14 cellular contexts compared by ENCODE assay signal in genomic region chr16:89098767-89099430, GRCh38. TPM values are rescaled to one million over a fixed set of nuclear protein-coding genes. Genes with fewer than 3 reads are reported as not detected.
DNase-seq lines count a peak whose midpoint lies in the region; ATAC-seq and TF ChIP-seq lines count a peak whose summit lies in the region.
"Had no signal": no experiment of that assay in that cellular context is flagged by ENCODE, and none has a peak within 500 bp of the region (broad histone marks: within the 10 kb centered on the region; RNA-seq: fewer than 3 reads in every experiment).

No MANE protein-coding gene starts in this region.

- no peak overlapping the region for H2AFZ ChIP-seq in SU-DHL-6 (ENCODE audit: low read depth, low read length, severe bottlenecking)

- 64 to 72% methylated on average over 9 to 22 of the region's 26 CpGs for WGBS in transverse colon (ENCODE audit: low coverage in 1 of 2), 2 donors

- peaks cover 32% of the 10 kb centered on the region for H3K4me1 ChIP-seq in left ventricle myocardium inferior
- peaks cover 53 to 82% (median 69%) of the 10 kb centered on the region in 4 donors for H3K4me1 ChIP-seq in transverse colon

- ATAC-seq in Right ventricle myocardium inferior (no peak), GM18861 (IDR thresholded peaks at IDR 0.05; ENCODE audit: unreplicated experiment) (no peak)
- ATAC-seq in effector memory CD8-positive, alpha-beta T cell (replicated peaks): no peak
- ATAC-seq: gastrocnemius medialis had no signal

- H3K36me3 Mint-ChIP-seq in effector memory CD8-positive, alpha-beta T cell (ENCODE audit: insufficient read depth): peaks cover 50% of the 10 kb centered on the region
- peaks cover 35% of the 10 kb centered on the region for H3K36me3 Mint-ChIP-seq in Calu3 (ENCODE audit: insufficient read depth, unreplicated experiment)

- no peaks in the 10 kb centered on the region for H3K9me3 Mint-ChIP-seq in effector memory CD8-positive, alpha-beta T cell
- H3K9me3 Mint-ChIP-seq in Calu3 (ENCODE audit: low read depth, unreplicated experiment): no peaks in the 10 kb centered on the region
- H3K9me3 Mint-ChIP-seq: mesothelial cell of epicardium had no signal

- peaks cover 52 to 56% of the 10 kb centered on the region in 2 donors for H3K4me1 Mint-ChIP-seq in effector memory CD8-positive, alpha-beta T cell (ENCODE audit: low read depth in 2 of 2)
- peaks cover 19% of the 10 kb centered on the region for H3K4me1 Mint-ChIP-seq in Calu3 (ENCODE audit: low read depth, unreplicated experiment)

- peak overlapping the region; percentile 98 for H3K9ac ChIP-seq in SU-DHL-6 (ENCODE audit: low read length)

- no peaks in the 10 kb centered on the region for H3K27me3 Mint-ChIP-seq in effector memory CD8-positive, alpha-beta T cell
- H3K27me3 Mint-ChIP-seq in Calu3 (ENCODE audit: unreplicated experiment): no peaks in the 10 kb centered on the region

- H3K4me3 ChIP-seq in left ventricle myocardium inferior (no peak overlapping the region), SU-DHL-6 (ENCODE audit: insufficient read depth, low read length, poor library complexity, severe bottlenecking) (peak overlapping the region; percentile 61), transverse colon (peak overlapping the region in 1 of 4 donors; percentile 1)
- H3K4me3 ChIP-seq: breast epithelium, gastrocnemius medialis, thoracic aorta had no signal

- BruUV-seq in Calu3 (replicated peaks; lab: Mats Ljungman, UMichigan): no TSS peak

- TF ChIP-seq POLR2A in transverse colon (IDR thresholded peaks at IDR 0.05): no peak

- H3K79me2 ChIP-seq in SU-DHL-6 (ENCODE audit: insufficient read depth, low read length): peaks cover 66% of the 10 kb centered on the region

- peak; percentile 55 for DNase-seq in Right ventricle myocardium inferior (ENCODE audit: missing footprints)
- DNase-seq in left ventricle myocardium inferior: no peak
- no peak for DNase-seq in effector memory CD8-positive, alpha-beta T cell
- DNase-seq in transverse colon: no peak
- no peak for DNase-seq in UCSD-AML1 (lab: John Stamatoyannopoulos, UW; ENCODE audit: unreplicated experiment)
- no peak for DNase-seq in Calu3
- DNase-seq: gastrocnemius medialis; posterior cingulate gyrus; stimulated activated CD4-positive, alpha-beta T cell treated with anti-CD3 and anti-CD28 coated beads, Interleukin-12 subunit alpha, Interleukin-12 subunit beta, amount 100 ng/mL, for 4 hours had no signal

- no peak overlapping the region for H3K27ac ChIP-seq in left ventricle myocardium inferior (replicated peaks)
- peak overlapping the region; percentile 99 for H3K27ac ChIP-seq in SU-DHL-6 (ENCODE audit: low read depth, low read length)
- peak overlapping the region; percentile 73 to 84 (median 73) for H3K27ac ChIP-seq in transverse colon
- H3K27ac ChIP-seq: breast epithelium, gastrocnemius medialis, thoracic aorta had no signal

- CTCF ChIA-PET in Calu3 (lab: Charles Lee): no interaction called here

- intact Hi-C loops in Right ventricle myocardium inferior (cut with DNase I): no loop called here
- intact Hi-C loops in left ventricle myocardium inferior (cut with micrococcal nuclease): no loop called here
- intact Hi-C loops in transverse colon (cut with DNase I; ENCODE audit: low total_unique reads): no loop called here
- intact Hi-C loops in Calu3 (cut with micrococcal nuclease; ENCODE audit: unreplicated experiment): no loop called here

- H3K4me2 ChIP-seq in SU-DHL-6 (ENCODE audit: low read depth, low read length, poor library complexity, severe bottlenecking): peak overlapping the region; percentile 86

- no peak for TF ChIP-seq CTCF in left ventricle myocardium inferior (IDR thresholded peaks at IDR 0.05; ENCODE audit: borderline replicate concordance)
- no peak for TF ChIP-seq CTCF in SU-DHL-6 (IDR thresholded peaks at IDR 0.05; ENCODE audit: insufficient read depth, low read length, poor library complexity, severe bottlenecking)
- TF ChIP-seq CTCF in transverse colon (IDR thresholded peaks at IDR 0.05): no peak
- TF ChIP-seq CTCF in Calu3 (IDR thresholded peaks at IDR 0.05; ENCODE audit: unreplicated experiment): no peak

- no peak for TF ChIP-seq EP300 in transverse colon (IDR thresholded peaks at IDR 0.05; ENCODE audit: low read depth)

- in situ Hi-C loops in transverse colon (cut with MboI; ENCODE audit: low pct_ligation_motif_present in 1 of 4, low pct_unique_long_range_greater_than_20kb in 1 of 4, low sequenced_read_pairs in 3 of 4): no loop called here

- peaks cover 47% of the 10 kb centered on the region for H3F3A ChIP-seq in SU-DHL-6 (ENCODE audit: insufficient read depth)

- peak overlapping the region; percentile 96 to 99 for H3K27ac Mint-ChIP-seq in effector memory CD8-positive, alpha-beta T cell
- no peak overlapping the region for H3K27ac Mint-ChIP-seq in Calu3 (ENCODE audit: unreplicated experiment)

- no peaks in the 10 kb centered on the region for H3K9me3 ChIP-seq in left ventricle myocardium inferior (replicated peaks)
- H3K9me3 ChIP-seq in SU-DHL-6 (ENCODE audit: insufficient read depth, low read length): no peaks in the 10 kb centered on the region
- H3K9me3 ChIP-seq in transverse colon: no peaks in the 10 kb centered on the region
- H3K9me3 ChIP-seq: breast epithelium, gastrocnemius medialis, thoracic aorta had no signal

- no peaks in the 10 kb centered on the region for H3K9me2 ChIP-seq in SU-DHL-6 (replicated peaks; ENCODE audit: insufficient read depth, low read length)

- no peaks in the 10 kb centered on the region for H3K27me3 ChIP-seq in left ventricle myocardium inferior (ENCODE audit: low read depth)
- no peaks in the 10 kb centered on the region for H3K27me3 ChIP-seq in SU-DHL-6 (ENCODE audit: low read length)
- no peaks in the 10 kb centered on the region for H3K27me3 ChIP-seq in transverse colon
- H3K27me3 ChIP-seq: breast epithelium, gastrocnemius medialis had no signal

- H3K36me3 ChIP-seq in left ventricle myocardium inferior (peaks cover 38% of the 10 kb centered on the region), SU-DHL-6 (ENCODE audit: low read length) (0 out of 2 replicates have a peak, but pooled peaks cover 3% of the 10 kb centered on the region), transverse colon (peaks cover 0 to 9% (median 0%) of the 10 kb centered on the region in 4 donors)
- H3K36me3 ChIP-seq: breast epithelium had no signal

- no peaks in the 10 kb centered on the region for H4K20me1 ChIP-seq in SU-DHL-6 (ENCODE audit: low read depth, low read length)

- H3K4me3 Mint-ChIP-seq in effector memory CD8-positive, alpha-beta T cell: peak overlapping the region; percentile 80 to 93
- no peak overlapping the region for H3K4me3 Mint-ChIP-seq in Calu3 (ENCODE audit: low read depth, unreplicated experiment)
- H3K4me3 Mint-ChIP-seq: mesothelial cell of epicardium had no signal

RNA-seq across cellular contexts. Expression of gene ACSF3, which starts 5.2 kb away (rescaled TPM):
- total RNA-seq in Right ventricle myocardium inferior (17.0 TPM), left ventricle myocardium inferior (16.7 TPM), transverse colon (100 to 1,000 TPM in 1 of 4 donors, 10 to 100 TPM in 3; 54.5 to 120 (median 75.8) TPM), Calu3 (2022) (54.9 and 58.0 TPM in 2 replicates)
